Comparison of ENCODE assay signal across 28 cellular contexts in the genomic region with DNA sequence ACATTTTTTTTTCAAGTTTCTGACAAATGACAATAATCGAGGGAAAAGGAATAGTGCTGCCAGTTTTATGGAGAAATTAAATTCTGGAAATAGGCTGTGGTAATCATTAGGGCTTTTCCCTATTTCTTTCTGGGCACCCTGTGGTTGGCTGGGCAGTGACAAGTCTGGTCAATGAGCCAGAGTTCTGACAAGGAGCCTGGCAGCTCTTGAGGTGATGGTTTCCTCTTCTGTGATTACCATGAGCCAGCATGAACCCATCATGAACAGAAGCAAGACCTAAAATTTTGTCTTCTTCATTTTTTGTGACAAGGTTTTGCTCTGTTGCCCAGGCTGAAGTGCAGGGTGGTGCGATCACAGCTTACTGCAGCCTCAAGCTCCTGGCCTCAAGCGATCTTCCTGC.
"Had no signal": no experiment of that assay in that cellular context is flagged by ENCODE, and none has a peak within 500 bp of the region (broad histone marks: within the 10 kb centered on the region; RNA-seq: fewer than 3 reads in every experiment).

No MANE protein-coding gene starts in this region.

- H3K4me3 ChIP-seq: hepatocyte, left ventricle myocardium inferior, lung, pancreas, prostate gland, skin epidermis, suprapubic skin, thoracic aorta, tibial nerve, vagina had no signal

- H3K36me3 ChIP-seq: prostate gland had no signal

- H3K27me3 ChIP-seq: hepatocyte, pancreas, suprapubic skin, tibial nerve, vagina had no signal

- ATAC-seq: naive thymus-derived CD4-positive, alpha-beta T cell; natural killer cell treated with Interleukin-12 subunit alpha and Interleukin-12 subunit beta and Interleukin-15 and Interleukin-18, amount 100 ng/mL, for 72 hours; pancreas; right cardiac atrium; sciatic nerve had no signal

- H3K4me3 Mint-ChIP-seq: mesothelial cell of epicardium; naive thymus-derived CD4-positive, alpha-beta T cell; natural killer cell treated with Interleukin-12 subunit alpha and Interleukin-12 subunit beta and Interleukin-15 and Interleukin-18, amount 100 ng/mL, for 72 hours; neural crest cell; stimulated activated naive CD8-positive, alpha-beta T cell treated with anti-CD3 and anti-CD28 coated beads, Interleukin-15, Interleukin-2, amounts not matched to agents 100 ng/mL and 50 ng/mL, for 24 hours; type B pancreatic cell had no signal

- H3K9me3 ChIP-seq: left ventricle myocardium inferior, pancreas, prostate gland, suprapubic skin, thoracic aorta, tibial nerve, vagina had no signal

- H3K4me1 Mint-ChIP-seq: mesothelial cell of epicardium; naive thymus-derived CD4-positive, alpha-beta T cell; neural crest cell had no signal

- H3K27ac Mint-ChIP-seq: mesothelial cell of epicardium; stimulated activated naive CD8-positive, alpha-beta T cell treated with anti-CD3 and anti-CD28 coated beads, Interleukin-15, Interleukin-2, amounts not matched to agents 100 ng/mL and 50 ng/mL, for 24 hours; type B pancreatic cell had no signal

- DNase-seq: islet precursor cell; left ventricle myocardium inferior; mesendoderm; naive thymus-derived CD4-positive, alpha-beta T cell; nucleus accumbens; pancreas; posterior cingulate gyrus; retina; right cardiac atrium; stimulated activated CD4-positive, alpha-beta T cell treated with anti-CD3 and anti-CD28 coated beads, Interleukin-12 subunit alpha, Interleukin-12 subunit beta, amount 100 ng/mL, for 4 hours; stimulated activated CD4-positive, alpha-beta T cell treated with anti-CD3 and anti-CD28 coated beads, Interleukin-15, amount 100 ng/mL, for 24 hours; stimulated activated CD4-positive, alpha-beta T cell treated with anti-CD3 and anti-CD28 coated beads, Interleukin-2, amount 100 ng/mL, for 24 hours; stimulated activated CD4-positive, alpha-beta T cell treated with anti-CD3 and anti-CD28 coated beads, Interleukin-4, amount 100 ng/mL, for 1 hour; stimulated activated naive CD4-positive, alpha-beta T cell had no signal

- H3K4me1 ChIP-seq: left ventricle myocardium inferior, pancreas, prostate gland, suprapubic skin, tibial nerve, vagina had no signal

- H3K27ac ChIP-seq: hepatocyte, left ventricle myocardium inferior, pancreas, prostate gland, skin epidermis, suprapubic skin, thoracic aorta, tibial nerve, vagina had no signal

- H3K9me3 Mint-ChIP-seq: mesothelial cell of epicardium; naive thymus-derived CD4-positive, alpha-beta T cell; natural killer cell treated with Interleukin-12 subunit alpha and Interleukin-12 subunit beta and Interleukin-15 and Interleukin-18, amount 100 ng/mL, for 72 hours; neural crest cell; stimulated activated naive CD8-positive, alpha-beta T cell treated with anti-CD3 and anti-CD28 coated beads, Interleukin-15, Interleukin-2, amounts not matched to agents 100 ng/mL and 50 ng/mL, for 24 hours; type B pancreatic cell had no signal

- H3K27me3 Mint-ChIP-seq: naive thymus-derived CD4-positive, alpha-beta T cell; natural killer cell treated with Interleukin-12 subunit alpha and Interleukin-12 subunit beta and Interleukin-15 and Interleukin-18, amount 100 ng/mL, for 72 hours; stimulated activated naive CD8-positive, alpha-beta T cell treated with anti-CD3 and anti-CD28 coated beads, Interleukin-15, Interleukin-2, amounts not matched to agents 100 ng/mL and 50 ng/mL, for 24 hours; type B pancreatic cell had no signal
